9 cellular contexts compared by ENCODE assay signal in genomic region chr9:75185585-75186170, GRCh38.
DNase-seq lines count a peak whose midpoint lies in the region; ATAC-seq, FAIRE-seq and TF ChIP-seq lines count a peak whose summit lies in the region.
"Had no signal": no experiment of that assay in that cellular context is flagged by ENCODE, and none has a peak within 500 bp of the region (broad histone marks: within the 10 kb centered on the region; RNA-seq: fewer than 3 reads in every experiment).

No MANE protein-coding gene starts in this region.

- H3K36me3 ChIP-seq in WERI-Rb-1 = no peaks in the 10 kb centered on the region
- no peaks in the 10 kb centered on the region for H3K36me3 ChIP-seq in pancreas

- H3K27me3 ChIP-seq in WERI-Rb-1 (ENCODE audit: insufficient read depth, low read depth, severe bottlenecking) (no peaks in the 10 kb centered on the region), dorsolateral prefrontal cortex (no peaks in the 10 kb centered on the region), pancreas (no peaks in the 10 kb centered on the region)

- intact Hi-C loops in dorsolateral prefrontal cortex (cut with DNase I) = loop anchor here in 1 of 2 donors (5.0 kb wide), 1 partner anchor 98 kb away; the partner anchor contains the start of genes NMRK1 and OSTF1
- intact Hi-C loops in pancreas (cut with DNase I) = no loop called here

- H3K4me3 ChIP-seq in WERI-Rb-1 (ENCODE audit: low read depth, low read length) (no peak overlapping the region), dorsolateral prefrontal cortex (no peak overlapping the region), pancreas (no peak overlapping the region)

- ATAC-seq in GM21576 (IDR thresholded peaks at IDR 0.05; ENCODE audit: unreplicated experiment) (peak; percentile 80), pancreas (peak; percentile 55 to 87 (median 80)), HG02970 (IDR thresholded peaks at IDR 0.05; ENCODE audit: low FRiP score, unreplicated experiment) (no peak)

- FAIRE-seq in pancreas (lab: Jason Lieb, UNC) = no peak
- FAIRE-seq: A204.1 had no signal

- no peaks in the 10 kb centered on the region for H3K4me1 ChIP-seq in pancreas

- H3K27ac ChIP-seq in WERI-Rb-1 (no peak overlapping the region), dorsolateral prefrontal cortex (no peak overlapping the region), pancreas (no peak overlapping the region)

- H3K9me3 ChIP-seq in WERI-Rb-1 (ENCODE audit: severe bottlenecking) = no peaks in the 10 kb centered on the region
- H3K9me3 ChIP-seq in pancreas = no peaks in the 10 kb centered on the region

- 35 to 38% methylated on average over 4 of the region's 4 CpGs for WGBS in pancreas, 2 donors

- DNase-seq in DMS 273 (lab: John Stamatoyannopoulos, UW; ENCODE audit: unreplicated experiment) (peak; percentile 46), DMS 273 treated with DMSO at 0.1 percent for 48 hours (lab: John Stamatoyannopoulos, UW) (no peak), WERI-Rb-1 (peak; percentile 69), dorsolateral prefrontal cortex (peak in 3 of 10 donors; percentile 10 to 53 (median 32)), pancreas (peak in 5 of 6 donors; percentile 10 to 63 (median 30))

- TF ChIP-seq CTCF in LNCAP (IDR thresholded peaks at IDR 0.05) (peak; percentile 85), WERI-Rb-1 (IDR thresholded peaks at IDR 0.05; ENCODE audit: low read depth, low read length) (peak; percentile 84), dorsolateral prefrontal cortex (IDR thresholded peaks at IDR 0.05 in 54 of 56, conservative IDR thresholded peaks at IDR 0.05 in 2 of 56; ENCODE audit: low read depth in 1 of 56, partially characterized antibody in 56 of 56) (peak in 52 of 56 donors; percentile 23 to 62 (median 44)), pancreas (IDR thresholded peaks at IDR 0.05) (peak in 3 of 4 donors; percentile 30 to 46 (median 42))
